In the genomic region with DNA sequence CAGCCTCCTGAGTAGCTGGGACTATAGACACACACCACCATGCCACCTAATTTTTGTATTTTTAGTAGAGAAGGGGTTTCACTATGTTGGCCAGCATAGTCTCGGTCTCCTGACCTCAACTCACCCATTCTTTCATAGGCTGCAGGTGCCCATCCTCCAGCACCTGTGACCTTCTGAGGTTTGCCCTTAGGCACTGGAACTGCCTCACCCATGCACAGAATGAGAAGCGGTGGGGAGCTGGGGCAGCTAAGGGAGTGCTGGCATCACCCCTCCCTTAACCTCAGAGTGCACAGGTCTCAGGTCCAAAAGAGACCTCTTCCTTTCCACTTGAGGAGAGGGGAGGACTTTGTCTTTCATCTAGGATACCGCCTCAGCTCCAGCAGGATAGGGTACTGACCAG, we compare ENCODE assay signal across 8 cellular contexts.
"Had no signal": no experiment of that assay in that cellular context is flagged by ENCODE, and none has a peak within 500 bp of the region (broad histone marks: within the 10 kb centered on the region; RNA-seq: fewer than 3 reads in every experiment).

No MANE protein-coding gene starts in this region.

- FAIRE-seq: G401.6, GM12878, GM12891, GM12892, GM18507, GM19239 had no signal

- H3K4me3 ChIP-seq: GM12878 had no signal

- ATAC-seq: GM12878 had no signal

- DNase-seq: GDM1, GF-D8 had no signal
